In the genomic region with DNA sequence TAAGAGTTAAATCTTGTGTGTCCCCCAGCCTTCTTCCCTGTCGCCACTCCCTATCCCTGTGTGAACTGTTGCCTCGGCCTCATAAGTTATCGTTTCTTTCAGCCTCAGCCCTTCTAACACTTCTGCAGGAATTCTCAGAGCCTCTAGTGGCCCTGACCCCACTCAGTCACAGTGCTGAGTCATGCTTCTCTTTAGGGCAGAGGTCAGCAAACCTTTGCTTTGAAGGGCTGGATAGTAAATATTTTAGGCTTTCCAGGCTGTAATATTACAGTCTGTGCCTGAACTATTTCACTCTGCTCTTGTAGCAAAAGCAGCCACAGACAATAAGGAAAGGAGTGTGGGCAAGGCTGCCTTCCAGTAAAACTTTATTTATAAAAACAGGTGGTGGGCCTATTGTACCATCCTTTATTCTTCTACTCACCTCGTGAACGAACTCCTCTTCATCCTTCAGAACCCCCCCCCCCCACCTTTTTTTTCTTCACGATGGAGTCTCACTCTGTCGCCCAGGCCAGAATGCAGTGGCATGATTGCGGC, we compare ENCODE assay signal across 12 cellular contexts. TPM values are rescaled to one million over a fixed set of nuclear protein-coding genes. Genes with fewer than 3 reads are reported as not detected.
DNase-seq lines count a peak whose midpoint lies in the region; ATAC-seq and TF ChIP-seq lines count a peak whose summit lies in the region.
"Had no signal": no experiment of that assay in that cellular context is flagged by ENCODE, and none has a peak within 500 bp of the region (broad histone marks: within the 10 kb centered on the region; RNA-seq: fewer than 3 reads in every experiment).

No MANE protein-coding gene starts in this region.

- H3K4me3 ChIP-seq in body of pancreas (no peak overlapping the region), lower lobe of right lung (no peak overlapping the region), vagina (no peak overlapping the region), colonic mucosa (no peak overlapping the region)
- H3K4me3 ChIP-seq: ovary had no signal

- H3K36me3 ChIP-seq in body of pancreas (replicated peaks in 1 of 2; ENCODE audit: insufficient read depth in 1 of 2, low read depth in 2 of 2) (peaks cover 0 to 7% of the 10 kb centered on the region in 2 donors), lower lobe of right lung (peaks cover 15% of the 10 kb centered on the region), vagina (peaks cover 0 to 15% of the 10 kb centered on the region in 2 donors), colonic mucosa (no peaks in the 10 kb centered on the region)
- H3K36me3 ChIP-seq: ovary had no signal

- ATAC-seq in body of pancreas = peak; percentile 33
- peak; percentile 51 to 68 for ATAC-seq in lower lobe of right lung
- ATAC-seq in GM18511 (IDR thresholded peaks at IDR 0.05; ENCODE audit: unreplicated experiment) = no peak

- no peak for TF ChIP-seq CTCF in body of pancreas (IDR thresholded peaks at IDR 0.05)
- TF ChIP-seq CTCF in lower lobe of right lung (IDR thresholded peaks at IDR 0.05) = no peak
- TF ChIP-seq CTCF in vagina (IDR thresholded peaks at IDR 0.05) = no peak
- no peak for TF ChIP-seq CTCF in colonic mucosa (IDR thresholded peaks at IDR 0.05)

- H3K9me3 Mint-ChIP-seq in activated naive CD4-positive, alpha-beta T cell treated with anti-CD3 and anti-CD28 coated beads, Interleukin-2, amount 50 U/mL, for 24 hours = no peaks in the 10 kb centered on the region
- H3K9me3 Mint-ChIP-seq in activated naive CD4-positive, alpha-beta T cell treated with anti-CD3 and anti-CD28 coated beads for 36 hours = no peaks in the 10 kb centered on the region

- DNase-seq in activated naive CD4-positive, alpha-beta T cell treated with anti-CD3 and anti-CD28 coated beads for 36 hours = no peak
- DNase-seq in body of pancreas (peak in 1 of 4 donors; percentile 31), lower lobe of right lung (no peak), vagina (ENCODE audit: extremely low spot score in 2 of 2) (no peak), colonic mucosa (no peak), superior temporal gyrus (ENCODE audit: extremely low spot score) (no peak)
- DNase-seq: C1 segment of cervical spinal cord, NCI-H1105 treated with DMSO at 0.1 percent for 48 hours, ovary had no signal

- H3K4me1 Mint-ChIP-seq in activated naive CD4-positive, alpha-beta T cell treated with anti-CD3 and anti-CD28 coated beads, Interleukin-2, amount 50 U/mL, for 24 hours = peaks cover 26% of the 10 kb centered on the region
- H3K4me1 Mint-ChIP-seq in activated naive CD4-positive, alpha-beta T cell treated with anti-CD3 and anti-CD28 coated beads for 36 hours (ENCODE audit: low read depth) = peaks cover 9% of the 10 kb centered on the region

- H3K9me3 ChIP-seq in body of pancreas (no peaks in the 10 kb centered on the region), lower lobe of right lung (no peaks in the 10 kb centered on the region), vagina (no peaks in the 10 kb centered on the region), colonic mucosa (no peaks in the 10 kb centered on the region)
- H3K9me3 ChIP-seq: ovary had no signal

- H3K4me3 Mint-ChIP-seq in activated naive CD4-positive, alpha-beta T cell treated with anti-CD3 and anti-CD28 coated beads, Interleukin-2, amount 50 U/mL, for 24 hours = no peak overlapping the region
- no peak overlapping the region for H3K4me3 Mint-ChIP-seq in activated naive CD4-positive, alpha-beta T cell treated with anti-CD3 and anti-CD28 coated beads for 36 hours

- H3K4me1 ChIP-seq in body of pancreas (peaks cover 3% of the 10 kb centered on the region), lower lobe of right lung (peaks cover 41% of the 10 kb centered on the region), vagina (peaks cover 52% of the 10 kb centered on the region), colonic mucosa (peaks cover 5% of the 10 kb centered on the region)

- H3K27me3 Mint-ChIP-seq in activated naive CD4-positive, alpha-beta T cell treated with anti-CD3 and anti-CD28 coated beads, Interleukin-2, amount 50 U/mL, for 24 hours = no peaks in the 10 kb centered on the region
- no peaks in the 10 kb centered on the region for H3K27me3 Mint-ChIP-seq in activated naive CD4-positive, alpha-beta T cell treated with anti-CD3 and anti-CD28 coated beads for 36 hours (ENCODE audit: low read depth)

- peaks cover 9% of the 10 kb centered on the region for H3K36me3 Mint-ChIP-seq in activated naive CD4-positive, alpha-beta T cell treated with anti-CD3 and anti-CD28 coated beads, Interleukin-2, amount 50 U/mL, for 24 hours
- H3K36me3 Mint-ChIP-seq in activated naive CD4-positive, alpha-beta T cell treated with anti-CD3 and anti-CD28 coated beads for 36 hours (ENCODE audit: low read depth) = peaks cover 13% of the 10 kb centered on the region

- WGBS in body of pancreas, 2 donors = 82 to 88% methylated on average over 8 of the region's 8 CpGs

- intact Hi-C loops in activated naive CD4-positive, alpha-beta T cell treated with anti-CD3 and anti-CD28 coated beads for 36 hours (cut with micrococcal nuclease) = no loop called here
- intact Hi-C loops in body of pancreas (cut with DNase I) = no loop called here
- intact Hi-C loops in lower lobe of right lung (cut with DNase I) = no loop called here
- intact Hi-C loops in vagina (cut with DNase I) = no loop called here
- intact Hi-C loops in colonic mucosa (cut with DNase I) = no loop called here

- H3K27ac ChIP-seq in body of pancreas (no peak overlapping the region), lower lobe of right lung (no peak overlapping the region), vagina (peak overlapping the region; percentile 81), colonic mucosa (no peak overlapping the region)
- H3K27ac ChIP-seq: ovary, VCaP had no signal

- H3K27me3 ChIP-seq in body of pancreas = no peaks in the 10 kb centered on the region
- H3K27me3 ChIP-seq in lower lobe of right lung (ENCODE audit: low read depth) = no peaks in the 10 kb centered on the region
- no peaks in the 10 kb centered on the region for H3K27me3 ChIP-seq in vagina
- H3K27me3 ChIP-seq in colonic mucosa = no peaks in the 10 kb centered on the region
- H3K27me3 ChIP-seq: ovary had no signal

- H3K9ac ChIP-seq in colonic mucosa (ENCODE audit: low read depth in 2 of 2, low read length in 2 of 2) = no peak overlapping the region

- CTCF ChIA-PET in activated naive CD4-positive, alpha-beta T cell treated with anti-CD3 and anti-CD28 coated beads for 36 hours (lab: Charles Lee) = no interaction called here

- peak overlapping the region; percentile 70 for H3K27ac Mint-ChIP-seq in activated naive CD4-positive, alpha-beta T cell treated with anti-CD3 and anti-CD28 coated beads, Interleukin-2, amount 50 U/mL, for 24 hours
- H3K27ac Mint-ChIP-seq in activated naive CD4-positive, alpha-beta T cell treated with anti-CD3 and anti-CD28 coated beads for 36 hours = no peak overlapping the region

- no peak for TF ChIP-seq POLR2A in body of pancreas (IDR thresholded peaks at IDR 0.05)
- TF ChIP-seq POLR2A in vagina (IDR thresholded peaks at IDR 0.05) = no peak

RNA-seq across cellular contexts. Expression of a gene that starts 22.1 kb away (rescaled TPM):
- 10 to 100 TPM; 73.1 to 78.6 TPM for total RNA-seq in activated naive CD4-positive, alpha-beta T cell treated with anti-CD3 and anti-CD28 coated beads for 36 hours
- 10 to 100 TPM; 26.2 to 56.0 TPM for total RNA-seq in body of pancreas
- 205 TPM for total RNA-seq in lower lobe of right lung
- 100 TPM for total RNA-seq in vagina
- total RNA-seq in colonic mucosa = 10 to 100 TPM; 56.5 to 89.2 TPM

RNA-seq across cellular contexts. Expression of a gene that starts 22.4 kb away (rescaled TPM):
- total RNA-seq in activated naive CD4-positive, alpha-beta T cell treated with anti-CD3 and anti-CD28 coated beads for 36 hours = 10 to 100 TPM; 47.3 to 48.8 TPM
- total RNA-seq in body of pancreas = 1 to 10 TPM; 1.6 to 2.3 TPM
- total RNA-seq in lower lobe of right lung = 9.1 TPM
- total RNA-seq in vagina = 4.7 TPM
- 10 to 100 TPM; 10.6 to 29.8 TPM for total RNA-seq in colonic mucosa
